Comparison of ENCODE assay signal across 8 cellular contexts in the genomic region with DNA sequence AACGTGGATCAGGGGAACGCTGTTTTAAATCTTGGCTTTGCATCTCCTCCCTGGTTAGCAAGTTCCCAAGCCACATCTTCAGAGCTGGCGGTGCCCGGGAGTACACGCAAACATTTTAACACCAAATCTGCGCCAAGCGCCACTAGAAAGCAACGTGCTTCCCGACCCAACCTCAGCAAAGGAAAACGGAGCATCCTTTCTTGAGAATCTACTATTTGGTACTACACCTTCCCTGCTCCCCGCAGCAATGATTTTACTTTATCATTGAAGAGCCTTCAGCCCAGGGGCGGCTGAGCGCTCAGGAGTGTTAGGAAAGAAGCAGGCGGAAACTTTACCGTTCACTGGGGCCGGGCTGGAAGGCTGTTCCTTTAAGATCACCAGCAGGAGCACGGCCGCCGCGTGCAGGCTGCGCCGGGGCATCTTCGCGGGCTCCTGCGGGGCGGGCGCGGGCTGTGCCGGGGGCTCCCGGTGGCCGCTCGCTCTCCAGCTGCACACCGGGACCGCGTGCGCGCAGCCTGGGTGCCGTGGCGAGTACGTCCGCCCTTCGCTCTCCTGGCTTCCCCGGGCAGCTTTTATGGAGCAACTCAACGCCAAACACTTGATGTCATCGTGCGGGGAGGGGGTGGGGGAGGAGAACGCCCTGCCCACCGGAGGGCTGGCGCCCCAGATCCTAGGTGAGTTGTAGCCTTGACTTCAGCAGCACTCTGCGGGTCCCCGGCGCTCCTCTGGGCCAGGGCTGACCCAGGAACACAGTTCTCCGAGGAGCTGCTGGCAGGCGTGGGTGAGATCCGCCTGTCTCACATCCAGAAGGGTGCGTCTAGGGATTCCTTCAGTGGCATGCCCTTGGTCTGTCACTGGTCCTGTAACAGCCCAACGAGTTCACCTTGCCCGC. TPM values are rescaled to one million over a fixed set of nuclear protein-coding genes. Genes with fewer than 3 reads are reported as not detected.
DNase-seq lines count a peak whose midpoint lies in the region; ATAC-seq, FAIRE-seq and TF ChIP-seq lines count a peak whose summit lies in the region.

Gene CA12 (minus strand): TSS at position 546 of the 892 bp plus-strand sequence. CDS start 126 bp downstream, at position 420.

- RAD21 ChIA-PET in GM12878 (lab: Charles Lee; ENCODE audit: unreplicated experiment) = no interaction called here

- ATAC-seq in GM12878 (peak; percentile 53), HG03097 (IDR thresholded peaks at IDR 0.05; ENCODE audit: low FRiP score, unreplicated experiment) (no peak)

- H3K9ac ChIP-seq in GM12878 (ENCODE audit: control insufficient read depth, insufficient read depth, low read length) (no peak within 1 kb of the TSS), iPS-18a (ENCODE audit: low read length) (peak within 1 kb of the TSS; percentile 62), skeletal muscle satellite cell (ENCODE audit: low read depth, low read length) (peak within 1 kb of the TSS; percentile 72)

- peaks cover 6 to 16% (median 13%) of the 10 kb centered on the region in 3 donors for H3K4me1 Mint-ChIP-seq in CD8-positive, alpha-beta memory T cell

- no peaks in the 10 kb centered on the region for H3K4me1 ChIP-seq in CD8-positive, alpha-beta memory T cell (ENCODE audit: insufficient read depth, low read length)
- H3K4me1 ChIP-seq in GM12878 (ENCODE audit: control insufficient read depth, insufficient read depth, low read length) = no peaks in the 10 kb centered on the region
- peaks cover 15% of the 10 kb centered on the region for H3K4me1 ChIP-seq in iPS-18a (ENCODE audit: control insufficient read depth, low read depth, low read length)
- H3K4me1 ChIP-seq in skeletal muscle satellite cell (ENCODE audit: control insufficient read depth, insufficient read depth, low read length) = peaks cover 40% of the 10 kb centered on the region

- DNase-seq in CD8-positive, alpha-beta memory T cell = no peak
- DNase-seq in MG63 = peak; percentile 58
- DNase-seq in GM12878 (ENCODE audit: low read depth, low spot score) = no peak
- DNase-seq in amniotic stem cell (lab: John Stamatoyannopoulos, UW) = no peak
- no peak for DNase-seq in pons (ENCODE audit: low spot score)

- intact Hi-C loops in GM12878 (cut with micrococcal nuclease; ENCODE audit: unreplicated experiment) = no loop called here

- SMC1A ChIA-PET in GM12878 (lab: Charles Lee; ENCODE audit: uncharacterized antibody, unreplicated experiment) = no interaction called here

- no peak for FAIRE-seq in GM12878 (lab: Jason Lieb, UNC)

- no peak within 1 kb of the TSS for H3K4me3 ChIP-seq in CD8-positive, alpha-beta memory T cell (ENCODE audit: low read length)
- peak within 1 kb of the TSS; percentile 49 for H3K4me3 ChIP-seq in MG63
- no peak within 1 kb of the TSS for H3K4me3 ChIP-seq in GM12878
- peak within 1 kb of the TSS; percentile 72 for H3K4me3 ChIP-seq in iPS-18a (ENCODE audit: low read length)
- peak within 1 kb of the TSS; percentile 76 for H3K4me3 ChIP-seq in skeletal muscle satellite cell (ENCODE audit: low read length)

- H3K36me3 ChIP-seq in CD8-positive, alpha-beta memory T cell (ENCODE audit: insufficient read depth, low read length) = no peaks in the 10 kb centered on the region
- H3K36me3 ChIP-seq in MG63 (no peaks in the 10 kb centered on the region), GM12878 (ENCODE audit: control insufficient read depth in 2 of 2, insufficient read depth in 2 of 2, low read length in 1 of 2) (no peaks in the 10 kb centered on the region), iPS-18a (ENCODE audit: control insufficient read depth, low read depth, low read length) (no peaks in the 10 kb centered on the region), skeletal muscle satellite cell (ENCODE audit: insufficient read depth, low read length) (no peaks in the 10 kb centered on the region)

- H3K4me2 ChIP-seq in GM12878 (ENCODE audit: control insufficient read depth, insufficient read depth) (peak within 1 kb of the TSS; percentile 7), skeletal muscle satellite cell (ENCODE audit: low read length) (peak within 1 kb of the TSS; percentile 89)

- in situ Hi-C loops in GM12878 (cut with MboI) = no loop called here

- CTCF ChIA-PET in CD8-positive, alpha-beta memory T cell (lab: Charles Lee) = no interaction called here
- CTCF ChIA-PET in GM12878 (lab: Yijun Ruan, JAX) = no interaction called here

- H3K9me3 Mint-ChIP-seq in CD8-positive, alpha-beta memory T cell = peaks cover 0 to 3% (median 0%) of the 10 kb centered on the region in 5 donors

- no peak within 1 kb of the TSS for H3K27ac ChIP-seq in CD8-positive, alpha-beta memory T cell (ENCODE audit: low read depth, low read length)
- H3K27ac ChIP-seq in GM12878 (ENCODE audit: control insufficient read depth, insufficient read depth) = no peak within 1 kb of the TSS
- H3K27ac ChIP-seq in iPS-18a (ENCODE audit: low read length) = no peak within 1 kb of the TSS

- peaks cover 18% of the 10 kb centered on the region for H3K27me3 ChIP-seq in CD8-positive, alpha-beta memory T cell (ENCODE audit: insufficient read depth, low read length, poor library complexity, severe bottlenecking)
- H3K27me3 ChIP-seq in MG63 (no peaks in the 10 kb centered on the region), GM12878 (replicated peaks in 1 of 2; ENCODE audit: control insufficient read depth in 2 of 2, insufficient read depth in 2 of 2, low read length in 1 of 2) (peaks cover 2 to 11% of the 10 kb centered on the region in 2 experiments; a peak in 3 of 4 replicates), iPS-18a (ENCODE audit: control insufficient read depth, insufficient read depth, low read length) (peaks cover 36% of the 10 kb centered on the region), skeletal muscle satellite cell (ENCODE audit: control insufficient read depth, insufficient read depth, low read length) (no peaks in the 10 kb centered on the region)

- no peak for TF ChIP-seq RAD21 in GM12878 (IDR thresholded peaks at IDR 0.05; ENCODE audit: insufficient read depth, low read depth, low read length)

- H3K79me2 ChIP-seq in GM12878 (ENCODE audit: control insufficient read depth, insufficient read depth, low read length) = no peaks in the 10 kb centered on the region

- TF ChIP-seq EP300 in GM12878 (IDR thresholded peaks at IDR 0.05; ENCODE audit: borderline replicate concordance in 1 of 2, control insufficient read depth in 1 of 2, low read depth in 2 of 2, low read length in 2 of 2) = no peak

- H3K9me3 ChIP-seq in CD8-positive, alpha-beta memory T cell (ENCODE audit: low read length) = no peaks in the 10 kb centered on the region
- H3K9me3 ChIP-seq in MG63 (no peaks in the 10 kb centered on the region; the same call in none of the 2 replicates), GM12878 (replicated peaks; ENCODE audit: control insufficient read depth, insufficient read depth, low read length) (no peaks in the 10 kb centered on the region; the same call in 2 of the 3 replicates), iPS-18a (ENCODE audit: control insufficient read depth, low read depth, low read length) (no peaks in the 10 kb centered on the region), skeletal muscle satellite cell (replicated peaks; ENCODE audit: low read length) (peaks cover 3% of the 10 kb centered on the region)

- no peaks in the 10 kb centered on the region for H4K20me1 ChIP-seq in GM12878 (ENCODE audit: control insufficient read depth, insufficient read depth)

- no peaks in the 10 kb centered on the region for H3K36me3 Mint-ChIP-seq in CD8-positive, alpha-beta memory T cell

- POLR2A ChIA-PET in CD8-positive, alpha-beta memory T cell (lab: Charles Lee) = interaction anchor here (0.6 kb wide), 1 partner anchor 10 kb away, joined by 3 read pairs; no protein-coding TSS in a partner anchor
- POLR2A ChIA-PET in GM12878 (lab: Charles Lee) = no interaction called here

- peak within 1 kb of the TSS in 1 of 8 donors; percentile 43 for H3K27ac Mint-ChIP-seq in CD8-positive, alpha-beta memory T cell

- no peak within 1 kb of the TSS for H2AFZ ChIP-seq in GM12878 (ENCODE audit: control insufficient read depth, low read depth, low read length)

- TF ChIP-seq POLR2A in GM12878 (IDR thresholded peaks at IDR 0.05; ENCODE audit: low read depth, low read length) = no peak

- BruUV-seq in GM12878 (replicated peaks; lab: Mats Ljungman, UMichigan) = no TSS peak

- TF ChIP-seq CTCF in GM12878 (IDR thresholded peaks at IDR 0.05 in 2 of 3, conservative IDR thresholded peaks at IDR 0.05 in 1 of 3; ENCODE audit: control insufficient read depth in 2 of 3, extremely low read depth in 1 of 3, insufficient read depth in 1 of 3, low read depth in 3 of 3, low read length in 3 of 3) = no peak

- WGBS in GM12878 (ENCODE audit: insufficient coverage, insufficient replicate concordance, low lambda C conversion rate, missing lambda C conversion rate) = 24% methylated on average over 48 of the region's 58 CpGs

- H3K4me3 Mint-ChIP-seq in CD8-positive, alpha-beta memory T cell = peak within 1 kb of the TSS in 6 of 7 donors; percentile 40 to 73 (median 60)

- peaks cover 47 to 72% of the 10 kb centered on the region in 2 donors for H3K27me3 Mint-ChIP-seq in CD8-positive, alpha-beta memory T cell

TF ChIP-seq in GM12878, 131 proteins besides CTCF, POLR2A, EP300 and RAD21:
- TF ChIP-seq ZNF274 (IDR thresholded peaks at IDR 0.05; ENCODE audit: insufficient read depth, insufficient read length) = no peak

RNA-seq across cellular contexts. Expression of gene CA12, which starts in this region (rescaled TPM):
- not detected for total RNA-seq in CD8-positive, alpha-beta memory T cell
- 0.08 TPM for polyA plus RNA-seq in CD8-positive, alpha-beta memory T cell
- 4.7 and 4.8 TPM in 2 replicates for total RNA-seq in MG63 (2014; rRNA removed; shearing (Covaris generic); ENCODE audit: low replicate concordance)
- 0.13 TPM in 1 of 2 replicates, not detected in the other for total RNA-seq in GM12878 (2013; cell fraction: nucleolus; rRNA removed)
- total RNA-seq in GM12878 (2014; rRNA removed) = 0.11 TPM in 1 of 2 replicates, not detected in the other
- total RNA-seq in GM12878 (2014; rRNA removed; fragmentation: Illumina TruSeq; extraction: Trizol) = not detected in 2 replicates
- total RNA-seq in GM12878 (2021) = 0.10 and 0.11 TPM in 2 replicates
- polyA plus RNA-seq in GM12878 (2011; ENCODE audit: low read depth) = not detected
- polyA plus RNA-seq in GM12878 (2011; rRNA removed) = 0.03 TPM in 1 of 2 replicates, not detected in the other
- polyA plus RNA-seq in GM12878 (2011; cell fraction: cytosol; rRNA removed) = not detected in 2 replicates
- not detected in 2 replicates for polyA plus RNA-seq in GM12878 (2011; cell fraction: nucleus; rRNA removed)
- polyA plus RNA-seq in GM12878 (2012) = 0.01 TPM in 1 of 2 replicates, not detected in the other
- polyA plus RNA-seq in GM12878 (2014; fragmentation: Illumina TruSeq; extraction: Trizol) = not detected in 2 replicates
- polyA plus RNA-seq in GM12878 (2014; fragmentation: Nextera tagmentation; extraction: Ambion mirVana) = not detected
- not detected in 2 replicates for polyA plus RNA-seq in GM12878 (2014; rRNA removed)
- not detected for polyA plus RNA-seq in GM12878 (2016; fragmentation: Nextera tagmentation; extraction: Ambion mirVana)
- not detected in 2 replicates for polyA minus RNA-seq in GM12878 (2011; rRNA and poly(A)+ RNA removed)
- 0.42 TPM in 1 of 2 replicates, not detected in the other for polyA minus RNA-seq in GM12878 (2011; cell fraction: cytosol; rRNA and poly(A)+ RNA removed)
- not detected in 2 replicates for polyA minus RNA-seq in GM12878 (2011; cell fraction: nucleus; rRNA and poly(A)+ RNA removed)
- 110 and 114 TPM in 2 replicates for total RNA-seq in skeletal muscle satellite cell (2012; rRNA removed)

Comparison
In these comparisons a context has a peak if more than half of its experiments do, and no peak if none do; other contexts are left out.
1. Peak in ATAC-seq and H3K4me2 ChIP-seq in GM12878; RNA of the gene not detected or under 1 TPM.
2. H3K4me3 ChIP-seq: peak in MG63 (single experiment), iPS-18a (single experiment) and skeletal muscle satellite cell (single experiment); none in CD8-positive, alpha-beta memory T cell (single experiment) and GM12878 (single experiment).